Comparison of ENCODE assay signal across 9 cellular contexts in the genomic region with DNA sequence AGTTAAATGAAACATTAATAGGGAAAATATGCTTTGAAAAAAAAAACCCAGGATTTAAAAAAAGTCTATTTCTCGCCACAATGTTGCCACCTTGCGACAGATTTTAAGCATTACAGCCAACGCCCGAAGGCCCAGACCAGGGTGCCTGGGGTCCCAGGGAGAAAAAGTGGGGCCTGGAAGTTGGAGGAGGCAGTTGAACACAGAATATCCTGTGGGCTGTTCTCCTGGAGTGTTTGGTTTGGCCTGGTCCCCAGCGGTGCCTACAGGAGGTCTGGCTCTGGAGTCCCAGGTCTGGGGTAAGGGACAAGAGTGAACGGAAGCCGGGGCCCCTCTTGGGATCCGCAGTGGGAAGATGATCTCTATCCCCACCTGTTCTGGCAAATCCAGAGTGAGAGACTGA. TPM values are rescaled to one million over a fixed set of nuclear protein-coding genes. Genes with fewer than 3 reads are reported as not detected.
DNase-seq lines count a peak whose midpoint lies in the region; ATAC-seq and TF ChIP-seq lines count a peak whose summit lies in the region.
"Had no signal": no experiment of that assay in that cellular context is flagged by ENCODE, and none has a peak within 500 bp of the region (broad histone marks: within the 10 kb centered on the region; RNA-seq: fewer than 3 reads in every experiment).

No MANE protein-coding gene starts in this region.

- H3K36me3 ChIP-seq in heart left ventricle (no peaks in the 10 kb centered on the region), smooth muscle cell (ENCODE audit: low read depth) (no peaks in the 10 kb centered on the region)

- peaks cover 1% of the 10 kb centered on the region for H3K36me3 Mint-ChIP-seq in activated naive CD4-positive, alpha-beta T cell treated with anti-CD3 and anti-CD28 coated beads, Interleukin-2, amount 10 ng/mL, durations not matched to agents 7 days and 5 days

- no peak overlapping the region for H3K27ac ChIP-seq in heart left ventricle
- no peak overlapping the region for H3K27ac ChIP-seq in smooth muscle cell (ENCODE audit: low read depth)

- intact Hi-C loops in heart left ventricle (cut with DNase I): loop anchor here (1.0 to 10.0 kb wide), 10 partner anchors 292 to 892 kb away; a partner anchor contains a TSS
- intact Hi-C loops in left ventricle myocardium superior (cut with micrococcal nuclease): loop anchor here (10.0 kb wide), 1 partner anchor 382 kb away; no protein-coding TSS in a partner anchor

- H3K4me1 ChIP-seq in heart left ventricle (peaks cover 2 to 63% (median 53%) of the 10 kb centered on the region in 12 donors), smooth muscle cell (ENCODE audit: low read depth) (peaks cover 43% of the 10 kb centered on the region)

- H3K79me2 ChIP-seq in smooth muscle cell (ENCODE audit: low read depth): no peaks in the 10 kb centered on the region

- peak overlapping the region; percentile 18 for H2AFZ ChIP-seq in smooth muscle cell (ENCODE audit: low read depth)

- DNase-seq in heart left ventricle (peak in 2 of 5 donors; percentile 54 to 57), left ventricle myocardium superior (no peak), NOMO-1 treated with DMSO at 0.1 percent for 48 hours (lab: John Stamatoyannopoulos, UW; ENCODE audit: unreplicated experiment) (peak; percentile 18), hepatic stellate cell (ENCODE audit: low spot score) (peak; percentile 70), smooth muscle cell (lab: John Stamatoyannopoulos, UW; ENCODE audit: unreplicated experiment) (no peak), AG20443 (ENCODE audit: low spot score) (no peak)
- DNase-seq in activated naive CD4-positive, alpha-beta T cell treated with anti-CD3 and anti-CD28 coated beads, Interleukin-2, amount 10 ng/mL, durations not matched to agents 7 days and 5 days: peak; percentile 69

- H3K4me3 ChIP-seq in heart left ventricle (peak overlapping the region in 11 of 12 donors; percentile 25 to 59 (median 42)), smooth muscle cell (peak overlapping the region; percentile 45)

- no peaks in the 10 kb centered on the region for H3F3A ChIP-seq in smooth muscle cell (ENCODE audit: low read depth)

- no peak overlapping the region for H3K9ac ChIP-seq in smooth muscle cell (ENCODE audit: low read depth)

- 33 to 38% (median 37%) methylated on average over 8 of the region's 8 CpGs for WGBS in heart left ventricle, 4 donors
- WGBS in smooth muscle cell (ENCODE audit: low lambda C conversion rate): 34% methylated on average over 8 of the region's 8 CpGs

- H3K9me3 ChIP-seq in heart left ventricle (no peaks in the 10 kb centered on the region), smooth muscle cell (replicated peaks; ENCODE audit: low read depth) (no peaks in the 10 kb centered on the region)

- H3K27me3 ChIP-seq in heart left ventricle (peaks cover 26 to 48% (median 46%) of the 10 kb centered on the region in 9 donors), smooth muscle cell (ENCODE audit: low read depth) (peaks cover 64% of the 10 kb centered on the region)

- H3K4me2 ChIP-seq in smooth muscle cell: peak overlapping the region; percentile 90

- H3K4me3 Mint-ChIP-seq in activated naive CD4-positive, alpha-beta T cell treated with anti-CD3 and anti-CD28 coated beads, Interleukin-2, amount 10 ng/mL, durations not matched to agents 7 days and 5 days: peak overlapping the region; percentile 63

- peaks cover 62% of the 10 kb centered on the region for H3K4me1 Mint-ChIP-seq in activated naive CD4-positive, alpha-beta T cell treated with anti-CD3 and anti-CD28 coated beads, Interleukin-2, amount 10 ng/mL, durations not matched to agents 7 days and 5 days

- H3K9me3 Mint-ChIP-seq in activated naive CD4-positive, alpha-beta T cell treated with anti-CD3 and anti-CD28 coated beads, Interleukin-2, amount 10 ng/mL, durations not matched to agents 7 days and 5 days: no peaks in the 10 kb centered on the region

- peak overlapping the region; percentile 7 for H3K27ac Mint-ChIP-seq in activated naive CD4-positive, alpha-beta T cell treated with anti-CD3 and anti-CD28 coated beads, Interleukin-2, amount 10 ng/mL, durations not matched to agents 7 days and 5 days

- TF ChIP-seq POLR2A in heart left ventricle (IDR thresholded peaks at IDR 0.05): no peak

- no peaks in the 10 kb centered on the region for H4K20me1 ChIP-seq in smooth muscle cell (ENCODE audit: low read depth)

- no peak for ATAC-seq in heart left ventricle
- ATAC-seq in left ventricle myocardium superior: no peak
- ATAC-seq in HG03025 (IDR thresholded peaks at IDR 0.05; ENCODE audit: low FRiP score, unreplicated experiment): no peak

- peaks cover 84% of the 10 kb centered on the region for H3K27me3 Mint-ChIP-seq in activated naive CD4-positive, alpha-beta T cell treated with anti-CD3 and anti-CD28 coated beads, Interleukin-2, amount 10 ng/mL, durations not matched to agents 7 days and 5 days

- TF ChIP-seq CTCF in heart left ventricle (IDR thresholded peaks at IDR 0.05): peak; percentile 65 to 90 (median 83)
- TF ChIP-seq CTCF in smooth muscle cell (IDR thresholded peaks at IDR 0.05; ENCODE audit: borderline replicate concordance, insufficient read depth, poor library complexity, severe bottlenecking): peak; percentile 76

- CTCF ChIA-PET in activated naive CD4-positive, alpha-beta T cell treated with anti-CD3 and anti-CD28 coated beads, Interleukin-2, amount 10 ng/mL, durations not matched to agents 7 days and 5 days (lab: Charles Lee): interaction anchor here (0.9 to 4.2 kb wide), 9 partner anchors 12 to 890 kb away, joined by 3 to 35 read pairs (median 6); a partner anchor contains a TSS

RNA-seq across cellular contexts. Expression of a gene that starts 3.4 kb away (rescaled TPM):
- total RNA-seq in heart left ventricle (not detected), left ventricle myocardium superior (not detected), smooth muscle cell (not detected in 2 replicates)
- polyA plus RNA-seq in heart left ventricle (not detected), smooth muscle cell (not detected in 2 replicates)
- polyA plus RNA-seq: esophagus had no signal

RNA-seq across cellular contexts. Expression of a gene that starts 11.2 kb away (rescaled TPM):
- under 1 TPM in 7 of 9 donors, not detected in 2; 0.07 to 0.27 (median 0.18) TPM for total RNA-seq in heart left ventricle
- polyA plus RNA-seq in heart left ventricle: under 1 TPM; 0.23 to 0.26 TPM
- total RNA-seq in left ventricle myocardium superior: 0.07 TPM
- total RNA-seq in smooth muscle cell: 0.04 TPM in 1 of 2 replicates, not detected in the other
- polyA plus RNA-seq in smooth muscle cell: 0.21 and 0.27 TPM in 2 replicates

Comparison
In these comparisons a context has a peak if more than half of its experiments do, and no peak if none do; other contexts are left out.
1. DNase-seq: peak in NOMO-1 treated with DMSO at 0.1 percent for 48 hours (single experiment), activated naive CD4-positive, alpha-beta T cell treated with anti-CD3 and anti-CD28 coated beads, Interleukin-2, amount 10 ng/mL, durations not matched to agents 7 days and 5 days (single experiment) and hepatic stellate cell (single experiment); none in left ventricle myocardium superior (single experiment), smooth muscle cell (single experiment) and AG20443 (single experiment).